Comparison of ENCODE assay signal across 8 cellular contexts in genomic region chr12:56299853-56300643, GRCh38. TPM values are rescaled to one million over a fixed set of nuclear protein-coding genes. Genes with fewer than 3 reads are reported as not detected.
DNase-seq lines count a peak whose midpoint lies in the region; ATAC-seq, FAIRE-seq and TF ChIP-seq lines count a peak whose summit lies in the region.

TSS of gene CS (minus strand) at chr12:56300330. CDS start at chr12:56300201, 129 bp downstream.

- DNase-seq in NCI-H187 (lab: John Stamatoyannopoulos, UW) (peak; percentile 98 to 99), T-helper 2 cell (peak; percentile 98 to 99 (median 99)), left ventricle myocardium superior (peak; percentile 99), psoas muscle (peak; percentile 99), urothelium cell line (ENCODE audit: low spot score) (peak; percentile 98)

- TF ChIP-seq CTCF in psoas muscle (IDR thresholded peaks at IDR 0.05), result no peak

- peaks cover 0 to 33% of the 10 kb centered on the region in 2 donors for H3K36me3 ChIP-seq in psoas muscle (ENCODE audit: insufficient read depth in 1 of 2, low read depth in 1 of 2)

- WGBS in psoas muscle, 3 donors, result 0 to 1% (median 0%) methylated on average over 45 to 63 of the region's 63 CpGs

- H3K4me3 ChIP-seq in psoas muscle, result peak within 1 kb of the TSS; percentile 96

- ATAC-seq in GM18498 (IDR thresholded peaks at IDR 0.05; ENCODE audit: unreplicated experiment) (peak; percentile 92), HG02938 (IDR thresholded peaks at IDR 0.05; ENCODE audit: unreplicated experiment) (peak; percentile 91), left ventricle myocardium superior (peak; percentile 97), psoas muscle (peak; percentile 94 to 98 (median 96))

- H3K9me3 ChIP-seq in psoas muscle, result no peaks in the 10 kb centered on the region

- peak; percentile 23 for FAIRE-seq in urothelium cell line (lab: Jason Lieb, UNC)

- peaks cover 56% of the 10 kb centered on the region for H3K4me1 ChIP-seq in psoas muscle

- H3K27ac ChIP-seq in angular gyrus (ENCODE audit: low read depth, low read length), result peak within 1 kb of the TSS; percentile 86
- H3K27ac ChIP-seq in psoas muscle, result peak within 1 kb of the TSS; percentile 92

- intact Hi-C loops in left ventricle myocardium superior (cut with micrococcal nuclease) (no loop called here), psoas muscle (cut with DNase I) (no loop called here)

- H3K27me3 ChIP-seq in psoas muscle (ENCODE audit: insufficient read depth in 3 of 3, low read length in 2 of 3), result no peaks in the 10 kb centered on the region

RNA-seq across cellular contexts. Expression of gene CS, which starts in this region (rescaled TPM):
- 865 TPM for total RNA-seq in left ventricle myocardium superior
- total RNA-seq in psoas muscle, result 100 to 1,000 TPM; 317 to 601 (median 394) TPM
- 100 to 1,000 TPM; 194 to 269 (median 216) TPM for polyA plus RNA-seq in psoas muscle

Comparison
In these comparisons a context has a peak if more than half of its experiments do, and no peak if none do; other contexts are left out.
1. Peak in every context shown above with its lines: DNase-seq, ATAC-seq, H3K4me3 ChIP-seq and H3K27ac ChIP-seq.